ENCODE assay signal across 8 cellular contexts in genomic region chr1:179025975-179026812, GRCh38.
DNase-seq lines count a peak whose midpoint lies in the region; ATAC-seq lines count a peak whose summit lies in the region.

No MANE protein-coding gene starts in this region.

- H3K9me3 ChIP-seq in mucosa of stomach (ENCODE audit: control insufficient read depth, low read length), result no peaks in the 10 kb centered on the region

- H3K36me3 ChIP-seq in mucosa of stomach (ENCODE audit: control insufficient read depth, insufficient read depth, low read length), result no peaks in the 10 kb centered on the region

- H3K9ac ChIP-seq in mucosa of stomach (ENCODE audit: low read length), result peak overlapping the region; percentile 95

- H3K27me3 ChIP-seq in mucosa of stomach (ENCODE audit: control insufficient read depth, insufficient read depth, low read length), result no peaks in the 10 kb centered on the region

- peak overlapping the region; percentile 57 for H3K4me3 ChIP-seq in mucosa of stomach (ENCODE audit: low read length)

- DNase-seq in CMK (ENCODE audit: low read depth) (peak; percentile 63), NOMO-1 treated with dmso at 0.1 percent for 144 hours (lab: John Stamatoyannopoulos, UW; ENCODE audit: unreplicated experiment) (peak; percentile 18), epidermal melanocyte (ENCODE audit: insufficient read length, low spot score) (peak; percentile 52)
- DNase-seq in activated CD8-positive, alpha-beta memory T cell treated with anti-CD3 and anti-CD28 coated beads, Interleukin-2, amount 50 U/mL, for 48 hours, result peak; percentile 84
- DNase-seq in stimulated activated CD8-positive, alpha-beta memory T cell treated with anti-CD3 and anti-CD28 coated beads, Interleukin-7, amount 100 ng/mL, for 1 hour (ENCODE audit: low read depth in 2 of 2), result peak; percentile 30 to 49

- H3K4me1 ChIP-seq in mucosa of stomach (ENCODE audit: control insufficient read depth, insufficient read depth, low read length), result peaks cover 32% of the 10 kb centered on the region

- ATAC-seq in GM19438 (IDR thresholded peaks at IDR 0.05; ENCODE audit: low read depth, unreplicated experiment) (peak; percentile 70), HG03558 (IDR thresholded peaks at IDR 0.05; ENCODE audit: extremely low read depth, unreplicated experiment) (peak; percentile 53)

Comparison
In these comparisons a context has a peak if more than half of its experiments do, and no peak if none do; other contexts are left out.
1. Peak in every context shown above with its lines: DNase-seq, ATAC-seq and H3K4me3 ChIP-seq.
2. DNase-seq: peak in every context shown above with its lines; median percentile 84 in activated CD8-positive, alpha-beta memory T cell treated with anti-CD3 and anti-CD28 coated beads, Interleukin-2, amount 50 U/mL, for 48 hours; 63 in CMK; 52 in epidermal melanocyte; 40 in stimulated activated CD8-positive, alpha-beta memory T cell treated with anti-CD3 and anti-CD28 coated beads, Interleukin-7, amount 100 ng/mL, for 1 hour; 18 in NOMO-1 treated with dmso at 0.1 percent for 144 hours.